ENCODE assay signal across 1 cellular context in the genomic region with DNA sequence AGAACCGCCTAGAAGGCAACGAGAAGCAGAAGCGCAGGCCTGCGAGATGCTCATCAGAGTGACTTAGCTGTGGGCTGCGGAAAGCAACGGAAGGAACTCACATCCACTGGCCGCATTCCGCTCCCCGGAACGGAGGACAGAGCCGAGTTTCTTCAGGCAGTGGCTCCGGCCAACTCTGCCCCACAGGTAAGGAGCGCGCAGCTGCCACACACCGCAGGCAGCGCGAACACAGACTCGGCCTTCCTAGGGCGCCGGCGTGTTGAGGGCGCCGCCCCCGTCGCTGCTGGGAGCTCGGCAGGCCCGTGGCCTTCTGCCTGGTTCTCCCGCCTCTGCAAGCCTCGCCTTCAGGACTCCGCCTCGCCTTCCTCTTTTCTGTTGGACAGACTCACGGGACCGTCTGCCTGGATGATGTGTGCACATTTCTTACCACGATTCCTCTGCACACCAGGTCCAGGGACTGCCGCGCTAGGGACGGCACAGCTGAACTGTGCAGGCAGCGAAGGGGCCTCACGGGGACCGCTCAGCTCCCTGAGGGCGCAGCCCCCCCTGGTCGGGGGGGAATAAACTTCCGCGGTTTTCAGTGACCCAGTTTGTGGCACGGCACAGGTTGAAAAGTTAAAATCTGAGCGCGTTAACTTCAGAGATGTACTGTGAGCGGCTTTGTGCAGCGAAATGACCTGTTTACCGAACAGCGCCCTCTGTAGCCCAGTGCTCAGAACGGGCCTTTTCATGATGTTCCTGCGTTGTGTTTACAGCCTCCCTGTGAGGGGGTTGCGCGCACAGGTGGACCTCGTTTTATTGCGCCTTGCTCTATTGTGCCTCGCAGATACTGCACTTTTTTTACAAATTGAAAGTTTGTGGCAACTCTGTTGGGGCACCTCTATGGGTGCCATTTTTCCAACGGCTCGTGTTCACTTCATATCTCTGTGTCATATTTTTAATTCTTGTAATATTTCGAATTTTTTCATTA.
TF ChIP-seq lines count a peak whose summit lies in the region.

No MANE protein-coding gene starts in this region.

TF ChIP-seq in HepG2, 621 proteins besides CTCF, POLR2A, EP300 and RAD21 (continued from another document and continues in another):
- TF ChIP-seq, protein P1, sequence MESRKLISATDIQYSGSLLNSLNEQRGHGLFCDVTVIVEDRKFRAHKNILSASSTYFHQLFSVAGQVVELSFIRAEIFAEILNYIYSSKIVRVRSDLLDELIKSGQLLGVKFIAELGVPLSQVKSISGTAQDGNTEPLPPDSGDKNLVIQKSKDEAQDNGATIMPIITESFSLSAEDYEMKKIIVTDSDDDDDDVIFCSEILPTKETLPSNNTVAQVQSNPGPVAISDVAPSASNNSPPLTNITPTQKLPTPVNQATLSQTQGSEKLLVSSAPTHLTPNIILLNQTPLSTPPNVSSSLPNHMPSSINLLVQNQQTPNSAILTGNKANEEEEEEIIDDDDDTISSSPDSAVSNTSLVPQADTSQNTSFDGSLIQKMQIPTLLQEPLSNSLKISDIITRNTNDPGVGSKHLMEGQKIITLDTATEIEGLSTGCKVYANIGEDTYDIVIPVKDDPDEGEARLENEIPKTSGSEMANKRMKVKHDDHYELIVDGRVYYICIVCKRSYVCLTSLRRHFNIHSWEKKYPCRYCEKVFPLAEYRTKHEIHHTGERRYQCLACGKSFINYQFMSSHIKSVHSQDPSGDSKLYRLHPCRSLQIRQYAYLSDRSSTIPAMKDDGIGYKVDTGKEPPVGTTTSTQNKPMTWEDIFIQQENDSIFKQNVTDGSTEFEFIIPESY (CRISPR knock-in tag; IDR thresholded peaks at IDR 0.05): no peak
- TF ChIP-seq ZNF546 (CRISPR knock-in tag; conservative IDR thresholded peaks at IDR 0.05) (peak; percentile 41; the same call in 1 of the 2 replicates), GABPA (IDR thresholded peaks at IDR 0.05; ENCODE audit: low read depth, low read length) (no peak), GABPA (CRISPR knock-in tag; IDR thresholded peaks at IDR 0.05; ENCODE audit: low read depth) (no peak), MIER3 (CRISPR knock-in tag; IDR thresholded peaks at IDR 0.05; ENCODE audit: borderline replicate concordance) (peak; percentile 7; the same call in 1 of the 2 replicates), PAXIP1 (CRISPR knock-in tag; conservative IDR thresholded peaks at IDR 0.05) (peak; percentile 46; the same call in 1 of the 2 replicates), ZNF563 (CRISPR knock-in tag; IDR thresholded peaks at IDR 0.05) (peak; percentile 65; the same call in 1 of the 2 replicates), TRAFD1 (CRISPR knock-in tag; IDR thresholded peaks at IDR 0.05; ENCODE audit: borderline replicate concordance) (no peak), ZNF329 (CRISPR knock-in tag; IDR thresholded peaks at IDR 0.05; ENCODE audit: low read depth) (no peak), ZNF331 (CRISPR knock-in tag; IDR thresholded peaks at IDR 0.05) (peak; percentile 19; the same call in 1 of the 2 replicates), THYN1 (CRISPR knock-in tag; IDR thresholded peaks at IDR 0.05; ENCODE audit: borderline replicate concordance, low read depth) (no peak), ZMAT3 (CRISPR knock-in tag; conservative IDR thresholded peaks at IDR 0.05) (no peak), GATA4 (IDR thresholded peaks at IDR 0.05; ENCODE audit: borderline replicate concordance, low read depth) (no peak), HDAC6 (IDR thresholded peaks at IDR 0.05; ENCODE audit: low read depth, low read length) (no peak), NFIC (IDR thresholded peaks at IDR 0.05; ENCODE audit: low read length) (no peak), ZNF792 (CRISPR knock-in tag; IDR thresholded peaks at IDR 0.05) (no peak; the same call in 1 of the 2 replicates), ZNF414 (CRISPR knock-in tag; IDR thresholded peaks at IDR 0.05) (no peak), ZNF713 (CRISPR knock-in tag; IDR thresholded peaks at IDR 0.05) (no peak), ZNF720 (CRISPR knock-in tag; IDR thresholded peaks at IDR 0.05) (no peak), SMAD3 (CRISPR knock-in tag; IDR thresholded peaks at IDR 0.05) (0 out of 2 replicates have a peak, but pooled peaks have one; percentile 33), NFE2L1 (CRISPR knock-in tag; IDR thresholded peaks at IDR 0.05; ENCODE audit: borderline replicate concordance) (no peak), ZNF615 (CRISPR knock-in tag; IDR thresholded peaks at IDR 0.05; ENCODE audit: borderline replicate concordance) (no peak), GATAD2A (CRISPR knock-in tag; IDR thresholded peaks at IDR 0.05) (peak; percentile 49), RARA (CRISPR knock-in tag; IDR thresholded peaks at IDR 0.05) (no peak), ZNF580 (CRISPR knock-in tag; IDR thresholded peaks at IDR 0.05; ENCODE audit: borderline replicate concordance, low read depth) (0 out of 2 replicates have a peak, but pooled peaks have one; percentile 19), KLF13 (CRISPR knock-in tag; IDR thresholded peaks at IDR 0.05) (0 out of 2 replicates have a peak, but pooled peaks have one; percentile 40), ZNF230 (CRISPR knock-in tag; IDR thresholded peaks at IDR 0.05) (no peak; the same call in 1 of the 2 replicates), EEA1 (CRISPR knock-in tag; IDR thresholded peaks at IDR 0.05; ENCODE audit: borderline replicate concordance) (0 out of 2 replicates have a peak, but pooled peaks have one; percentile 21), PTBP1 (IDR thresholded peaks at IDR 0.05; ENCODE audit: low read depth, low read length, poor library complexity, severe bottlenecking) (peak; percentile 54), SSRP1 (CRISPR knock-in tag; IDR thresholded peaks at IDR 0.05) (no peak), ZNF501 (CRISPR knock-in tag; IDR thresholded peaks at IDR 0.05) (no peak; the same call in 1 of the 2 replicates), HES4 (CRISPR knock-in tag; IDR thresholded peaks at IDR 0.05; ENCODE audit: borderline replicate concordance) (peak; percentile 83; the same call in 1 of the 2 replicates), CEBPB (IDR thresholded peaks at IDR 0.05; ENCODE audit: borderline replicate concordance, low read depth, low read length) (no peak), DMAP1 (CRISPR knock-in tag; IDR thresholded peaks at IDR 0.05) (peak; percentile 60; the same call in 1 of the 2 replicates), ZNF484 (CRISPR knock-in tag; IDR thresholded peaks at IDR 0.05; ENCODE audit: borderline replicate concordance, low read depth) (0 out of 2 replicates have a peak, but pooled peaks have one; percentile 46), ZSCAN25 (CRISPR knock-in tag; IDR thresholded peaks at IDR 0.05) (0 out of 2 replicates have a peak, but pooled peaks have one; percentile 24), ZIK1 (CRISPR knock-in tag; IDR thresholded peaks at IDR 0.05; ENCODE audit: borderline replicate concordance, low read depth) (0 out of 2 replicates have a peak, but pooled peaks have one; percentile 59), ZNF577 (CRISPR knock-in tag; IDR thresholded peaks at IDR 0.05; ENCODE audit: borderline replicate concordance, low read depth) (no peak), ZNF24 (IDR thresholded peaks at IDR 0.05) (no peak)
- TF ChIP-seq, protein P2, sequence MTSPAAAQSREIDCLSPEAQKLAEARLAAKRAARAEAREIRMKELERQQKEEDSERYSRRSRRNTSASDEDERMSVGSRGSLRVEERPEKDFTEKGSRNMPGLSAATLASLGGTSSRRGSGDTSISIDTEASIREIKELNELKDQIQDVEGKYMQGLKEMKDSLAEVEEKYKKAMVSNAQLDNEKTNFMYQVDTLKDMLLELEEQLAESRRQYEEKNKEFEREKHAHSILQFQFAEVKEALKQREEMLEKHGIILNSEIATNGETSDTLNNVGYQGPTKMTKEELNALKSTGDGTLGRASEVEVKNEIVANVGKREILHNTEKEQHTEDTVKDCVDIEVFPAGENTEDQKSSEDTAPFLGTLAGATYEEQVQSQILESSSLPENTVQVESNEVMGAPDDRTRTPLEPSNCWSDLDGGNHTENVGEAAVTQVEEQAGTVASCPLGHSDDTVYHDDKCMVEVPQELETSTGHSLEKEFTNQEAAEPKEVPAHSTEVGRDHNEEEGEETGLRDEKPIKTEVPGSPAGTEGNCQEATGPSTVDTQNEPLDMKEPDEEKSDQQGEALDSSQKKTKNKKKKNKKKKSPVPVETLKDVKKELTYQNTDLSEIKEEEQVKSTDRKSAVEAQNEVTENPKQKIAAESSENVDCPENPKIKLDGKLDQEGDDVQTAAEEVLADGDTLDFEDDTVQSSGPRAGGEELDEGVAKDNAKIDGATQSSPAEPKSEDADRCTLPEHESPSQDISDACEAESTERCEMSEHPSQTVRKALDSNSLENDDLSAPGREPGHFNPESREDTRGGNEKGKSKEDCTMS (CRISPR knock-in tag; conservative IDR thresholded peaks at IDR 0.05): no peak
- TF ChIP-seq, protein P3, sequence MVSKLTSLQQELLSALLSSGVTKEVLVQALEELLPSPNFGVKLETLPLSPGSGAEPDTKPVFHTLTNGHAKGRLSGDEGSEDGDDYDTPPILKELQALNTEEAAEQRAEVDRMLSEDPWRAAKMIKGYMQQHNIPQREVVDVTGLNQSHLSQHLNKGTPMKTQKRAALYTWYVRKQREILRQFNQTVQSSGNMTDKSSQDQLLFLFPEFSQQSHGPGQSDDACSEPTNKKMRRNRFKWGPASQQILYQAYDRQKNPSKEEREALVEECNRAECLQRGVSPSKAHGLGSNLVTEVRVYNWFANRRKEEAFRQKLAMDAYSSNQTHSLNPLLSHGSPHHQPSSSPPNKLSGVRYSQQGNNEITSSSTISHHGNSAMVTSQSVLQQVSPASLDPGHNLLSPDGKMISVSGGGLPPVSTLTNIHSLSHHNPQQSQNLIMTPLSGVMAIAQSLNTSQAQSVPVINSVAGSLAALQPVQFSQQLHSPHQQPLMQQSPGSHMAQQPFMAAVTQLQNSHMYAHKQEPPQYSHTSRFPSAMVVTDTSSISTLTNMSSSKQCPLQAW (CRISPR knock-in tag; IDR thresholded peaks at IDR 0.05): no peak
- TF ChIP-seq, protein P4, sequence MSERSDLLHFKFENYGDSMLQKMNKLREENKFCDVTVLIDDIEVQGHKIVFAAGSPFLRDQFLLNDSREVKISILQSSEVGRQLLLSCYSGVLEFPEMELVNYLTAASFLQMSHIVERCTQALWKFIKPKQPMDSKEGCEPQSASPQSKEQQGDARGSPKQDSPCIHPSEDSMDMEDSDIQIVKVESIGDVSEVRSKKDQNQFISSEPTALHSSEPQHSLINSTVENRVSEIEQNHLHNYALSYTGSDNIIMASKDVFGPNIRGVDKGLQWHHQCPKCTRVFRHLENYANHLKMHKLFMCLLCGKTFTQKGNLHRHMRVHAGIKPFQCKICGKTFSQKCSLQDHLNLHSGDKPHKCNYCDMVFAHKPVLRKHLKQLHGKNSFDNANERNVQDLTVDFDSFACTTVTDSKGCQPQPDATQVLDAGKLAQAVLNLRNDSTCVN (CRISPR knock-in tag; IDR thresholded peaks at IDR 0.05; ENCODE audit: borderline replicate concordance): no peak; the same call in 1 of the 2 replicates
- TF ChIP-seq, protein P5, sequence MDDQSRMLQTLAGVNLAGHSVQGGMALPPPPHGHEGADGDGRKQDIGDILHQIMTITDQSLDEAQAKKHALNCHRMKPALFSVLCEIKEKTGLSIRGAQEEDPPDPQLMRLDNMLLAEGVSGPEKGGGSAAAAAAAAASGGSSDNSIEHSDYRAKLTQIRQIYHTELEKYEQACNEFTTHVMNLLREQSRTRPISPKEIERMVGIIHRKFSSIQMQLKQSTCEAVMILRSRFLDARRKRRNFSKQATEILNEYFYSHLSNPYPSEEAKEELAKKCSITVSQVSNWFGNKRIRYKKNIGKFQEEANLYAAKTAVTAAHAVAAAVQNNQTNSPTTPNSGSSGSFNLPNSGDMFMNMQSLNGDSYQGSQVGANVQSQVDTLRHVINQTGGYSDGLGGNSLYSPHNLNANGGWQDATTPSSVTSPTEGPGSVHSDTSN (CRISPR knock-in tag; IDR thresholded peaks at IDR 0.05; ENCODE audit: borderline replicate concordance): no peak
